ENCODE assay signal across 9 cellular contexts in the genomic region with DNA sequence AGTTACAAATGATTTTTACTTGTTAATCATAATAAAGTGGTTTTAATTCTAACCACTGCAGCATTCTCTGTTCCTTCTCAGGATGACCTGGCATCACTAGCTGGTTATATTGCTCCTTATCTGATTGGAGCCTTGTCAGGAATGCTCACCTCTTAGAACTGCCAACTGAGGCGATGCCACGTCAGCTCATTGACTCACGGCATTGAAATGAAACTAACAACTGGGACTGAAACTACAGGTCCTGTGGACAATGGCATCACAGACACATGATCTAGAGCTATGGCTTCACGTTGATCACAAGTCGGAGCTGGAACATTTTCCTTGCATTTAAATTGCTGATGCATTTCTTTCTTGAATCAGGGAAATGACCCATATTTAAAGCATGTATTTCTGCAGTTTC. TPM values are rescaled to one million over a fixed set of nuclear protein-coding genes. Genes with fewer than 3 reads are reported as not detected.
DNase-seq lines count a peak whose midpoint lies in the region; ATAC-seq and TF ChIP-seq lines count a peak whose summit lies in the region.
"Had no signal": no experiment of that assay in that cellular context is flagged by ENCODE, and none has a peak within 500 bp of the region (broad histone marks: within the 10 kb centered on the region; RNA-seq: fewer than 3 reads in every experiment).

No MANE protein-coding gene starts in this region.

- CTCF ChIA-PET in GM10248 (lab: Yijun Ruan, JAX), result interaction anchor here (1.1 to 2.8 kb wide), 3 partner anchors 11 to 22 kb away, joined by 4 to 8 read pairs (median 5); no protein-coding TSS in a partner anchor

- intact Hi-C loops in ovary (cut with DNase I), result no loop called here

- no peak overlapping the region for H3K4me3 Mint-ChIP-seq in stimulated activated memory B cell treated with anti-CD40 and anti-IgM and Interleukin-4, amounts not matched to agents 10 μg/mL and 1 μg/mL and 100 μg/mL, for 72 hours
- H3K4me3 Mint-ChIP-seq: activated naive CD8-positive, alpha-beta T cell treated with anti-CD3 and anti-CD28 coated beads, Interleukin-2, amount 10 ng/mL, durations not matched to agents 7 days and 5 days had no signal

- H3K36me3 Mint-ChIP-seq in stimulated activated memory B cell treated with anti-CD40 and anti-IgM and Interleukin-4, amounts not matched to agents 10 μg/mL and 1 μg/mL and 100 μg/mL, for 72 hours, result no peaks in the 10 kb centered on the region

- H3K9me3 Mint-ChIP-seq in stimulated activated memory B cell treated with anti-CD40 and anti-IgM and Interleukin-4, amounts not matched to agents 10 μg/mL and 1 μg/mL and 100 μg/mL, for 72 hours, result peaks cover 8% of the 10 kb centered on the region

- H3K4me1 Mint-ChIP-seq in stimulated activated memory B cell treated with anti-CD40 and anti-IgM and Interleukin-4, amounts not matched to agents 10 μg/mL and 1 μg/mL and 100 μg/mL, for 72 hours, result no peaks in the 10 kb centered on the region

- POLR2A ChIA-PET in GM10248 (lab: Yijun Ruan, JAX), result no interaction called here

- H3K27me3 Mint-ChIP-seq in stimulated activated memory B cell treated with anti-CD40 and anti-IgM and Interleukin-4, amounts not matched to agents 10 μg/mL and 1 μg/mL and 100 μg/mL, for 72 hours, result peaks cover 11% of the 10 kb centered on the region
- H3K27me3 Mint-ChIP-seq: activated naive CD8-positive, alpha-beta T cell treated with anti-CD3 and anti-CD28 coated beads, Interleukin-2, amount 10 ng/mL, durations not matched to agents 7 days and 5 days had no signal

- WGBS in suprapubic skin, result 41% methylated on average over 5 of the region's 5 CpGs
- WGBS in ovary, 3 donors, result 9 to 45% (median 25%) methylated on average over 5 of the region's 5 CpGs

- H3K27ac Mint-ChIP-seq in stimulated activated memory B cell treated with anti-CD40 and anti-IgM and Interleukin-4, amounts not matched to agents 10 μg/mL and 1 μg/mL and 100 μg/mL, for 72 hours, result no peak overlapping the region
- H3K27ac Mint-ChIP-seq: activated naive CD8-positive, alpha-beta T cell treated with anti-CD3 and anti-CD28 coated beads, Interleukin-2, amount 10 ng/mL, durations not matched to agents 7 days and 5 days had no signal

- TF ChIP-seq CTCF in fibroblast of mammary gland (conservative IDR thresholded peaks at IDR 0.05; ENCODE audit: control insufficient read depth, insufficient read depth, low read depth, low read length) (no peak), suprapubic skin (IDR thresholded peaks at IDR 0.05) (no peak), GM10248 (IDR thresholded peaks at IDR 0.05; ENCODE audit: control extremely low read depth, extremely low read depth, low read depth, missing control alignments) (no peak), ovary (IDR thresholded peaks at IDR 0.05) (no peak)

- no peaks in the 10 kb centered on the region for H3K9me3 ChIP-seq in suprapubic skin
- H3K9me3 ChIP-seq in ovary, result no peaks in the 10 kb centered on the region

- TF ChIP-seq EP300 in suprapubic skin (IDR thresholded peaks at IDR 0.05) (no peak), ovary (IDR thresholded peaks at IDR 0.05) (no peak)

- H3K27ac ChIP-seq in suprapubic skin (peak overlapping the region; percentile 30), ovary (no peak overlapping the region)

- H3K4me1 ChIP-seq in suprapubic skin (peaks cover 16% of the 10 kb centered on the region), ovary (ENCODE audit: insufficient read depth) (peaks cover 2% of the 10 kb centered on the region)

- TF ChIP-seq POLR2A in suprapubic skin (IDR thresholded peaks at IDR 0.05) (no peak), ovary (IDR thresholded peaks at IDR 0.05) (no peak)

- no peaks in the 10 kb centered on the region for H3K27me3 ChIP-seq in suprapubic skin
- no peaks in the 10 kb centered on the region for H3K27me3 ChIP-seq in ovary

- H3K4me3 ChIP-seq in fibroblast of mammary gland (ENCODE audit: control insufficient read depth, low read depth, low read length) (no peak overlapping the region), suprapubic skin (no peak overlapping the region), ovary (no peak overlapping the region)

- DNase-seq in AG08396 (ENCODE audit: low spot score) (peak; percentile 72), NCI-H2227 treated with DMSO at 0.1 percent for 48 hours (lab: John Stamatoyannopoulos, UW) (peak; percentile 50), fibroblast of mammary gland (ENCODE audit: low read depth) (peak; percentile 87), suprapubic skin (ENCODE audit: low spot score in 2 of 2) (no peak), GM10248 (ENCODE audit: extremely low spot score) (no peak), ovary (no peak)
- DNase-seq: activated naive CD8-positive, alpha-beta T cell treated with anti-CD3 and anti-CD28 coated beads, Interleukin-2, amount 10 ng/mL, durations not matched to agents 7 days and 5 days had no signal

- H3K36me3 ChIP-seq in suprapubic skin, result no peaks in the 10 kb centered on the region
- H3K36me3 ChIP-seq in ovary, result no peaks in the 10 kb centered on the region

- peak; percentile 60 for ATAC-seq in GM21529 (IDR thresholded peaks at IDR 0.05; ENCODE audit: unreplicated experiment)
- ATAC-seq in stimulated activated memory B cell treated with anti-CD40 and anti-IgM and Interleukin-4, amounts not matched to agents 10 μg/mL and 1 μg/mL and 100 μg/mL, for 72 hours, result no peak

RNA-seq across cellular contexts. Expression of gene MAP2, which starts 54.9 kb away (rescaled TPM):
- total RNA-seq in suprapubic skin (10 to 100 TPM; 42.0 to 54.5 (median 47.1) TPM), ovary (10 to 100 TPM in 2 of 7 donors, 1 to 10 TPM in 5; 6.0 to 23.9 (median 9.6) TPM)
- 10 to 100 TPM in 1 of 2 donors, 1 to 10 TPM in 1; 5.4 to 11.9 TPM for polyA plus RNA-seq in ovary
- total RNA-seq: activated naive CD8-positive, alpha-beta T cell treated with anti-CD3 and anti-CD28 coated beads, Interleukin-2, amount 10 ng/mL, durations not matched to agents 7 days and 5 days had no signal

Comparison
In these comparisons a context has a peak if more than half of its experiments do, and no peak if none do; other contexts are left out.
1. DNase-seq: peak in AG08396 (single experiment), NCI-H2227 treated with DMSO at 0.1 percent for 48 hours (single experiment) and fibroblast of mammary gland (single experiment); none in suprapubic skin (0 of 2), GM10248 (single experiment) and ovary (0 of 5).